8 cellular contexts compared by ENCODE assay signal in the genomic region with DNA sequence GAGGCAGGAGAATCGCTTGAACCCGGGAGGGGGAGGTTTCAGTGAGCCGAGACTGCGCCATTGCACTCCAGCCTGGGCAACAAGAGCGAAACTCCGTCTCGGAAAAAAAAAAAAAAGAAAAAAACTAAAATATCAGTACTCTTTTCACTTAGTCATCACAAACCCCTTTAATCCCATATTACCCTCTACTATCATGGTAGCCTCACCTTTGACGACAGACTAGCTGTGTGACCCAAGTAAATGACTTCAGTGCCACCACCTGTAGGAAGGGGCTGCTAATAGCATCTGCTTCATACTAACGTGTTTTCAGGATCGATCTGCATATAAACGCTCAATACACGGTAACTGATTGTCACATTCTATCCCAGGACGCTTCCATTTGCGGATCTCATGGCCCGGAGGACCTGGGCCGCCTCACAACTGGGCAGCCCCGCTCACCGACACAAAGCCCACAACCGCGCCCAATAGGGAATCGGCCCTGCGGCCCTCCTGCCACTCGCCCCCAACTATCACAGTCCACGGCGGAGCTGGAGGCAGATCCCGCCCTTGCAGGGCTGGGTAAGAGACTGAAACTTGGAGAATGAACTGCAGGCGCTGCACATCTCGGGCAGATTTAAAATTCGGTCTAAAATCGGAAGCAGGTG. TPM values are rescaled to one million over a fixed set of nuclear protein-coding genes. Genes with fewer than 3 reads are reported as not detected.
DNase-seq lines count a peak whose midpoint lies in the region; ATAC-seq and TF ChIP-seq lines count a peak whose summit lies in the region.

No MANE protein-coding gene starts in this region.

- no peaks in the 10 kb centered on the region for H3K27me3 Mint-ChIP-seq in MCF 10A (ENCODE audit: insufficient read depth, unreplicated experiment)

- no peaks in the 10 kb centered on the region for H3K27me3 ChIP-seq in testis

- BruUV-seq in MCF 10A (replicated peaks; lab: Mats Ljungman, UMichigan) = no TSS peak

- ATAC-seq in GM19438 (IDR thresholded peaks at IDR 0.05; ENCODE audit: low read depth, unreplicated experiment) (peak; percentile 21), HG03439 (IDR thresholded peaks at IDR 0.05; ENCODE audit: unreplicated experiment) (peak; percentile 33)

- no peaks in the 10 kb centered on the region for H3K36me3 ChIP-seq in testis (ENCODE audit: low read depth, missing control alignments)

- peaks cover 16% of the 10 kb centered on the region for H3K4me1 ChIP-seq in testis

- H3K4me3 ChIP-seq in testis = peak overlapping the region; percentile 86 to 91

- peak overlapping the region; percentile 89 to 99 for H3K27ac ChIP-seq in testis

- H3K4me1 Mint-ChIP-seq in MCF 10A (ENCODE audit: insufficient read depth, unreplicated experiment) = no peaks in the 10 kb centered on the region

- peak overlapping the region; percentile 96 for H3K4me3 Mint-ChIP-seq in MCF 10A (ENCODE audit: unreplicated experiment)

- peaks cover 40% of the 10 kb centered on the region for H3K36me3 Mint-ChIP-seq in MCF 10A (ENCODE audit: insufficient read depth, unreplicated experiment)

- POLR2A ChIA-PET in MCF 10A (lab: Yijun Ruan, JAX) = interaction anchor here (0.7 to 11.6 kb wide), 22 partner anchors 8 to 218 kb away, joined by 3 to 161 read pairs (median 8); a partner anchor contains a TSS

- WGBS in testis, 2 donors = 14 to 22% methylated on average over 17 to 30 of the region's 30 CpGs

- intact Hi-C loops in MCF 10A (cut with micrococcal nuclease) = loop anchor here (1.0 kb wide), 2 partner anchors 47 to 99 kb away; a partner anchor contains a TSS
- intact Hi-C loops in testis (cut with DNase I; ENCODE audit: low total_unique reads) = no loop called here

- no peaks in the 10 kb centered on the region for H3K9me3 Mint-ChIP-seq in MCF 10A (ENCODE audit: unreplicated experiment)

- H3K9me3 ChIP-seq in testis = no peaks in the 10 kb centered on the region

- no peak for TF ChIP-seq CTCF in MCF 10A (IDR thresholded peaks at IDR 0.05; ENCODE audit: unreplicated experiment)
- TF ChIP-seq CTCF in testis (IDR thresholded peaks at IDR 0.05) = no peak

- H3K27ac Mint-ChIP-seq in MCF 10A (ENCODE audit: low read depth, unreplicated experiment) = peak overlapping the region; percentile 99

- no peak for TF ChIP-seq POLR2A in testis (IDR thresholded peaks at IDR 0.05)

- DNase-seq in D341Med (ENCODE audit: low spot score) (peak; percentile 84), NOMO-1 treated with DMSO at 0.1 percent for 48 hours (lab: John Stamatoyannopoulos, UW; ENCODE audit: unreplicated experiment) (peak; percentile 70), MCF 10A (ENCODE audit: unreplicated experiment) (no peak), left kidney (ENCODE audit: low read depth, low spot score) (peak; percentile 93), testis (no peak)
- DNase-seq in activated CD8-positive, alpha-beta memory T cell treated with anti-CD3 and anti-CD28 coated beads for 24 hours = no peak

- CTCF ChIA-PET in MCF 10A (lab: Yijun Ruan, JAX) = interaction anchor here (0.6 to 1.3 kb wide), 3 partner anchors 15 to 313 kb away, joined by 3 read pairs; no protein-coding TSS in a partner anchor

RNA-seq across cellular contexts. Expression of a gene that starts 1.1 kb away (rescaled TPM):
- 28.3 and 30.9 TPM in 2 replicates for total RNA-seq in MCF 10A (2022)
- total RNA-seq in testis = 10 to 100 TPM; 47.3 to 58.3 TPM
- polyA plus RNA-seq in testis (ENCODE audit: insufficient read depth, low read depth, low replicate concordance) = 44.7 TPM

RNA-seq across cellular contexts. Expression of a gene that starts 23.0 kb away (rescaled TPM):
- 3.4 and 5.5 TPM in 2 replicates for total RNA-seq in MCF 10A (2022)
- total RNA-seq in testis = 10 to 100 TPM; 17.5 to 22.6 TPM
- polyA plus RNA-seq in testis (ENCODE audit: insufficient read depth, low read depth, low replicate concordance) = 12.7 TPM

RNA-seq across cellular contexts. Expression of a gene that starts 23.1 kb away (rescaled TPM):
- total RNA-seq in MCF 10A (2022) = 24.3 and 28.2 TPM in 2 replicates
- total RNA-seq in testis = 10 to 100 TPM; 50.9 to 66.3 TPM
- 29.5 TPM for polyA plus RNA-seq in testis (ENCODE audit: insufficient read depth, low read depth, low replicate concordance)

RNA-seq across cellular contexts. Expression of a gene that starts 25.8 kb away (rescaled TPM):
- 0.49 and 0.72 TPM in 2 replicates for total RNA-seq in MCF 10A (2022)
- 1 to 10 TPM; 5.2 to 5.7 TPM for total RNA-seq in testis
- 2.6 TPM for polyA plus RNA-seq in testis (ENCODE audit: insufficient read depth, low read depth, low replicate concordance)

RNA-seq across cellular contexts. Expression of a gene that starts 47.3 kb away (rescaled TPM):
- 6.6 and 8.8 TPM in 2 replicates for total RNA-seq in MCF 10A (2022)
- 10 to 100 TPM; 45.2 to 48.3 TPM for total RNA-seq in testis
- polyA plus RNA-seq in testis (ENCODE audit: insufficient read depth, low read depth, low replicate concordance) = 41.9 TPM

Comparison
In these comparisons a context has a peak if more than half of its experiments do, and no peak if none do; other contexts are left out.
1. DNase-seq: peak in D341Med (single experiment), NOMO-1 treated with DMSO at 0.1 percent for 48 hours (single experiment) and left kidney (single experiment); none in MCF 10A (single experiment), testis (single experiment) and activated CD8-positive, alpha-beta memory T cell treated with anti-CD3 and anti-CD28 coated beads for 24 hours (single experiment).